ENCODE assay signal across 18 cellular contexts in genomic region chr2:124318913-124319312, GRCh38.
A peak's percentile ranks its signal among the peaks of the same experiment; 100 is the strongest.
DNase-seq lines count a peak whose midpoint lies in the region; ATAC-seq and TF ChIP-seq lines count a peak whose summit lies in the region.
"Had no signal": no experiment of that assay in that cellular context is flagged by ENCODE, and none has a peak within 500 bp of the region (broad histone marks: within the 10 kb centered on the region; RNA-seq: fewer than 3 reads in every experiment).

No MANE protein-coding gene starts in this region.

- no peaks in the 10 kb centered on the region for H3K9me3 ChIP-seq in breast epithelium
- H3K9me3 ChIP-seq in esophagus muscularis mucosa: no peaks in the 10 kb centered on the region

- H3K27me3 ChIP-seq in breast epithelium (no peaks in the 10 kb centered on the region), esophagus muscularis mucosa (no peaks in the 10 kb centered on the region)

- peaks cover 6% of the 10 kb centered on the region for H3K36me3 Mint-ChIP-seq in MCF 10A (ENCODE audit: insufficient read depth, unreplicated experiment)
- H3K36me3 Mint-ChIP-seq: CD8-positive, alpha-beta T cell had no signal

- H3K27ac ChIP-seq in breast epithelium (no peak overlapping the region), esophagus muscularis mucosa (replicated peaks in 1 of 4) (no peak overlapping the region)

- TF ChIP-seq CTCF in MCF 10A (IDR thresholded peaks at IDR 0.05; ENCODE audit: unreplicated experiment) (no peak), breast epithelium (IDR thresholded peaks at IDR 0.05) (no peak), esophagus muscularis mucosa (IDR thresholded peaks at IDR 0.05) (no peak)

- no peak overlapping the region for H3K27ac Mint-ChIP-seq in MCF 10A (ENCODE audit: low read depth, unreplicated experiment)
- H3K27ac Mint-ChIP-seq: CD8-positive, alpha-beta T cell; T-helper 17 cell had no signal

- H3K27me3 Mint-ChIP-seq in MCF 10A (ENCODE audit: insufficient read depth, unreplicated experiment): no peaks in the 10 kb centered on the region
- H3K27me3 Mint-ChIP-seq: T-helper 17 cell had no signal

- no peak overlapping the region for H3K4me3 Mint-ChIP-seq in MCF 10A (ENCODE audit: unreplicated experiment)
- H3K4me3 Mint-ChIP-seq: CD8-positive, alpha-beta T cell; T-helper 17 cell had no signal

- POLR2A ChIA-PET in MCF 10A (lab: Yijun Ruan, JAX): no interaction called here

- peaks cover 15% of the 10 kb centered on the region for H3K4me1 Mint-ChIP-seq in MCF 10A (ENCODE audit: insufficient read depth, unreplicated experiment)
- H3K4me1 Mint-ChIP-seq: T-helper 17 cell had no signal

- no peak overlapping the region for H3K4me3 ChIP-seq in breast epithelium
- no peak overlapping the region for H3K4me3 ChIP-seq in esophagus muscularis mucosa

- no TSS peak for BruUV-seq in MCF 10A (replicated peaks; lab: Mats Ljungman, UMichigan)

- no peaks in the 10 kb centered on the region for H3K9me3 Mint-ChIP-seq in MCF 10A (ENCODE audit: unreplicated experiment)

- no peaks in the 10 kb centered on the region for H3K4me1 ChIP-seq in breast epithelium
- peaks cover 0 to 14% (median 8%) of the 10 kb centered on the region in 4 donors for H3K4me1 ChIP-seq in esophagus muscularis mucosa

- WGBS in esophagus muscularis mucosa: 93% methylated on average over 2 of the region's 2 CpGs

- H3K36me3 ChIP-seq in breast epithelium (no peaks in the 10 kb centered on the region), esophagus muscularis mucosa (no peaks in the 10 kb centered on the region)

- DNase-seq in DMS53 (lab: John Stamatoyannopoulos, UW) (peak; percentile 49), DMS53 treated with DMSO at 0.1 percent for 48 hours (lab: John Stamatoyannopoulos, UW; ENCODE audit: unreplicated experiment) (no peak), MCF 10A (ENCODE audit: unreplicated experiment) (peak; percentile 11), breast epithelium (ENCODE audit: low spot score in 2 of 2) (no peak), NCI-H2029 treated with DMSO at 0.1 percent for 48 hours (lab: John Stamatoyannopoulos, UW) (peak; percentile 12), esophagus muscularis mucosa (ENCODE audit: extremely low spot score) (peak; percentile 70)
- no peak for DNase-seq in activated T-cell treated with anti-CD3 and anti-CD28 coated beads, Interleukin-2, amount 50 U/mL, for 48 hours
- DNase-seq: 8988T; CD8-positive, alpha-beta T cell; GOT3; Kasumi-1; NCI-H1417 treated with DMSO at 0.1 percent for 48 hours; NCI-H2081 treated with DMSO at 0.1 percent for 48 hours; NCI-H446 treated with DMSO at 0.1 percent for 48 hours; NK-92 treated with Interleukin-12 subunit alpha and Interleukin-12 subunit beta, amount 100 ng/mL, for 24 hours; OCI-M1; T-helper 17 cell had no signal

- TF ChIP-seq EP300 in esophagus muscularis mucosa (IDR thresholded peaks at IDR 0.05): no peak

- CTCF ChIA-PET in MCF 10A (lab: Yijun Ruan, JAX): interaction anchor here (1.1 kb wide), 1 partner anchor 193 kb away, joined by 3 read pairs; no protein-coding TSS in a partner anchor

- no peak for ATAC-seq in HG02759 (IDR thresholded peaks at IDR 0.05; ENCODE audit: unreplicated experiment)
- ATAC-seq: CD8-positive, alpha-beta T cell; T-helper 17 cell had no signal

- TF ChIP-seq POLR2A in breast epithelium (IDR thresholded peaks at IDR 0.05) (no peak), esophagus muscularis mucosa (IDR thresholded peaks at IDR 0.05; ENCODE audit: low read depth) (no peak)

- intact Hi-C loops in MCF 10A (cut with micrococcal nuclease): no loop called here
- intact Hi-C loops in breast epithelium (cut with DNase I; ENCODE audit: low total_unique reads): no loop called here
- intact Hi-C loops in esophagus muscularis mucosa (cut with DNase I): no loop called here

Comparison
In these comparisons a context has a peak if more than half of its experiments do, and no peak if none do; other contexts are left out.
1. DNase-seq: peak in DMS53 (single experiment), MCF 10A (single experiment), NCI-H2029 treated with DMSO at 0.1 percent for 48 hours (single experiment) and esophagus muscularis mucosa (single experiment); none in DMS53 treated with DMSO at 0.1 percent for 48 hours (single experiment), breast epithelium (0 of 2) and activated T-cell treated with anti-CD3 and anti-CD28 coated beads, Interleukin-2, amount 50 U/mL, for 48 hours (0 of 2).